ENCODE assay signal across 19 cellular contexts in genomic region chr21:45863267-45863666, GRCh38.
A peak's percentile ranks its signal among the peaks of the same experiment; 100 is the strongest.
DNase-seq lines count a peak whose midpoint lies in the region; TF ChIP-seq lines count a peak whose summit lies in the region.
"Had no signal": no experiment of that assay in that cellular context is flagged by ENCODE, and none has a peak within 500 bp of the region (broad histone marks: within the 10 kb centered on the region; RNA-seq: fewer than 3 reads in every experiment).

No MANE protein-coding gene starts in this region.

- intact Hi-C loops in cardiac septum (cut with DNase I) (no loop called here), left ventricle myocardium inferior (cut with micrococcal nuclease) (no loop called here), posterior vena cava (cut with DNase I) (no loop called here)
- intact Hi-C loops in activated CD4-positive, alpha-beta memory T cell treated with anti-CD3 and anti-CD28 coated beads for 36 hours (cut with micrococcal nuclease) = loop anchor here (1.0 kb wide), 1 partner anchor 32 kb away; no protein-coding TSS in a partner anchor

- H3K9me3 Mint-ChIP-seq in endodermal cell = no peaks in the 10 kb centered on the region
- no peaks in the 10 kb centered on the region for H3K9me3 Mint-ChIP-seq in activated CD4-positive, alpha-beta memory T cell treated with anti-CD3 and anti-CD28 coated beads for 36 hours
- H3K9me3 Mint-ChIP-seq: IgD-negative memory B cell had no signal

- no peaks in the 10 kb centered on the region for H3K36me3 Mint-ChIP-seq in endodermal cell (ENCODE audit: low read depth)
- no peaks in the 10 kb centered on the region for H3K36me3 Mint-ChIP-seq in activated CD4-positive, alpha-beta memory T cell treated with anti-CD3 and anti-CD28 coated beads for 36 hours
- H3K36me3 Mint-ChIP-seq: IgD-negative memory B cell had no signal

- no peaks in the 10 kb centered on the region for H3K27me3 Mint-ChIP-seq in endodermal cell (ENCODE audit: insufficient read depth)
- H3K27me3 Mint-ChIP-seq in activated CD4-positive, alpha-beta memory T cell treated with anti-CD3 and anti-CD28 coated beads for 36 hours = no peaks in the 10 kb centered on the region
- H3K27me3 Mint-ChIP-seq: IgD-negative memory B cell had no signal

- POLR2A ChIA-PET in activated CD4-positive, alpha-beta memory T cell treated with anti-CD3 and anti-CD28 coated beads for 36 hours (lab: Charles Lee) = no interaction called here

- H3K27ac Mint-ChIP-seq in endodermal cell = no peak overlapping the region
- no peak overlapping the region for H3K27ac Mint-ChIP-seq in activated CD4-positive, alpha-beta memory T cell treated with anti-CD3 and anti-CD28 coated beads for 36 hours
- H3K27ac Mint-ChIP-seq: IgD-negative memory B cell had no signal

- WGBS in endodermal cell (ENCODE audit: insufficient coverage in 1 of 2, insufficient read length in 1 of 2), 2 experiments = 92 to 95% methylated on average over 12 to 18 of the region's 18 CpGs

- H3K4me3 Mint-ChIP-seq in endodermal cell = no peak overlapping the region
- H3K4me3 Mint-ChIP-seq in activated CD4-positive, alpha-beta memory T cell treated with anti-CD3 and anti-CD28 coated beads for 36 hours = no peak overlapping the region

- TF ChIP-seq CTCF in left ventricle myocardium inferior (IDR thresholded peaks at IDR 0.05; ENCODE audit: borderline replicate concordance) (no peak), endodermal cell (conservative IDR thresholded peaks at IDR 0.05) (peak; percentile 40)

- H3K27ac ChIP-seq in left ventricle myocardium inferior (replicated peaks) (no peak overlapping the region), endodermal cell (ENCODE audit: low read depth, low read length) (no peak overlapping the region)
- H3K27ac ChIP-seq: KMS-11 had no signal

- no peaks in the 10 kb centered on the region for H3K9me3 ChIP-seq in left ventricle myocardium inferior (replicated peaks)
- H3K9me3 ChIP-seq in endodermal cell (ENCODE audit: control insufficient read depth, low read length) = no peaks in the 10 kb centered on the region

- H3K4me3 ChIP-seq in left ventricle myocardium inferior (no peak overlapping the region), endodermal cell (ENCODE audit: low read length) (no peak overlapping the region)

- CTCF ChIA-PET in activated CD4-positive, alpha-beta memory T cell treated with anti-CD3 and anti-CD28 coated beads for 36 hours (lab: Charles Lee) = no interaction called here

- peaks cover under 1% of the 10 kb centered on the region for H3K4me1 Mint-ChIP-seq in endodermal cell
- H3K4me1 Mint-ChIP-seq in activated CD4-positive, alpha-beta memory T cell treated with anti-CD3 and anti-CD28 coated beads for 36 hours (ENCODE audit: low read depth) = no peaks in the 10 kb centered on the region

- H3K27me3 ChIP-seq in left ventricle myocardium inferior (ENCODE audit: low read depth) = peaks cover 36% of the 10 kb centered on the region
- no peaks in the 10 kb centered on the region for H3K27me3 ChIP-seq in endodermal cell (ENCODE audit: control insufficient read depth, insufficient read depth, low read length, poor library complexity, severe bottlenecking)

- peak; percentile 43 for DNase-seq in cardiac septum (ENCODE audit: low spot score)
- no peak for DNase-seq in left ventricle myocardium inferior
- peak; percentile 50 for DNase-seq in endodermal cell
- DNase-seq in posterior vena cava (ENCODE audit: low spot score) = peak; percentile 46
- DNase-seq in activated CD4-positive, alpha-beta memory T cell treated with anti-CD3 and anti-CD28 coated beads for 36 hours = no peak
- DNase-seq in HK-2 (ENCODE audit: unreplicated experiment) = no peak
- no peak for DNase-seq in foreskin melanocyte
- no peak for DNase-seq in T-helper 1 cell
- DNase-seq: Calu3, DMS79 treated with DMSO at 0.1 percent for 48 hours, GF-D8, NCI-H1048, NCI-H1417, NCI-H1694, NCI-H2029 treated with DMSO at 0.1 percent for 48 hours, NCI-H446 treated with DMSO at 0.1 percent for 48 hours, SHP77 treated with DMSO at 0.1 percent for 48 hours had no signal

- H3K4me1 ChIP-seq in left ventricle myocardium inferior = no peaks in the 10 kb centered on the region
- H3K4me1 ChIP-seq in endodermal cell (ENCODE audit: control insufficient read depth, insufficient read depth, low read length) = no peaks in the 10 kb centered on the region

- H3K9ac ChIP-seq in endodermal cell (ENCODE audit: extremely low read depth, low read length, poor library complexity, severe bottlenecking) = no peak overlapping the region
- H3K9ac ChIP-seq: KMS-11 had no signal

- H3K36me3 ChIP-seq in left ventricle myocardium inferior (no peaks in the 10 kb centered on the region), endodermal cell (ENCODE audit: control insufficient read depth, insufficient read depth, low read length) (no peaks in the 10 kb centered on the region)

Comparison
In these comparisons a context has a peak if more than half of its experiments do, and no peak if none do; other contexts are left out.
1. DNase-seq: peak in cardiac septum (single experiment), endodermal cell (single experiment) and posterior vena cava (single experiment); none in left ventricle myocardium inferior (single experiment), activated CD4-positive, alpha-beta memory T cell treated with anti-CD3 and anti-CD28 coated beads for 36 hours (single experiment), HK-2 (single experiment), foreskin melanocyte (single experiment) and T-helper 1 cell (0 of 5).